ENCODE assay signal across 29 cellular contexts in genomic region chr4:152618971-152619370, GRCh38.
DNase-seq lines count a peak whose midpoint lies in the region; ATAC-seq and TF ChIP-seq lines count a peak whose summit lies in the region.
"Had no signal": no experiment of that assay in that cellular context is flagged by ENCODE, and none has a peak within 500 bp of the region (broad histone marks: within the 10 kb centered on the region; RNA-seq: fewer than 3 reads in every experiment).

No MANE protein-coding gene starts in this region.

- no peaks in the 10 kb centered on the region for H3K27me3 ChIP-seq in H9 (ENCODE audit: insufficient read depth, low read length)
- no peaks in the 10 kb centered on the region for H3K27me3 ChIP-seq in ovary
- H3K27me3 ChIP-seq: BLaER1 treated with 17β-estradiol and CSF1 and Interleukin-3, amounts not matched to agents 10 nM and 100 nM had no signal

- no peak overlapping the region for H2BK20ac ChIP-seq in H9 (ENCODE audit: low read depth, low read length, poor library complexity, severe bottlenecking)

- no peak overlapping the region for H4K5ac ChIP-seq in H9 (ENCODE audit: insufficient read length, low read depth, low read length)

- H3K79me1 ChIP-seq in H9 (ENCODE audit: insufficient read depth, low read depth, low read length, poor library complexity, severe bottlenecking), result no peaks in the 10 kb centered on the region

- intact Hi-C loops in ovary (cut with DNase I), result no loop called here

- H3T11ph ChIP-seq in H9 (ENCODE audit: low read length), result no peak overlapping the region

- H3K56ac ChIP-seq in H9 (ENCODE audit: insufficient read length, low read depth, low read length), result no peak overlapping the region

- TF ChIP-seq EP300 in ovary (IDR thresholded peaks at IDR 0.05), result no peak

- no peaks in the 10 kb centered on the region for H3K79me2 ChIP-seq in H9 (ENCODE audit: insufficient read depth, low read length)

- H3K14ac ChIP-seq in H9 (ENCODE audit: insufficient read depth, low read length), result no peak overlapping the region

- no CpG with 5 or more reads among the region's 4 CpGs for WGBS in H9 (ENCODE audit: extremely low coverage, insufficient read length, low lambda C conversion rate)
- 95 to 97% (median 97%) methylated on average over 4 of the region's 4 CpGs for WGBS in ovary, 3 donors

- H2BK120ac ChIP-seq in H9 (ENCODE audit: low read depth, low read length, poor library complexity, severe bottlenecking), result no peak overlapping the region

- H3K27ac ChIP-seq in H9 (ENCODE audit: insufficient read length, low read depth, low read length) (no peak overlapping the region), ovary (no peak overlapping the region)
- H3K27ac ChIP-seq: A549; BLaER1 treated with 17β-estradiol and CSF1 and Interleukin-3, amounts not matched to agents 10 nM and 100 nM had no signal

- no peak overlapping the region for H4K8ac ChIP-seq in H9 (replicated peaks; ENCODE audit: insufficient read length, low read depth, low read length)

- H3K27me3 Mint-ChIP-seq in H9 (ENCODE audit: low read depth), result no peaks in the 10 kb centered on the region

- no peaks in the 10 kb centered on the region for H3K9me3 Mint-ChIP-seq in H9
- H3K9me3 Mint-ChIP-seq: CD4-positive, alpha-beta T cell; T-helper 1 cell treated with Interleukin-12 subunit alpha and Interleukin-12 subunit beta and Interleukin-4 antibody, amounts not matched to agents 30 μg/mL and 1 μg/mL, for 36 hours had no signal

- H3K4me2 ChIP-seq in H9 (ENCODE audit: insufficient read depth, insufficient read length, low read length), result no peak overlapping the region
- H3K4me2 ChIP-seq: A549; BLaER1 treated with 17β-estradiol and CSF1 and Interleukin-3, amounts not matched to agents 10 nM and 100 nM; SK-N-SH had no signal

- H4K91ac ChIP-seq in H9 (ENCODE audit: insufficient read length, low read depth, low read length), result no peak overlapping the region

- TF ChIP-seq CTCF in H9 (conservative IDR thresholded peaks at IDR 0.05) (no peak), epithelial cell of esophagus (IDR thresholded peaks at IDR 0.05; ENCODE audit: insufficient read depth, low read depth, low read length, missing control alignments) (no peak), ovary (IDR thresholded peaks at IDR 0.05) (no peak)

- H2BK5ac ChIP-seq in H9 (ENCODE audit: insufficient read length, low read length), result no peak overlapping the region

- H2BK15ac ChIP-seq in H9 (ENCODE audit: low read depth, low read length), result no peak overlapping the region

- H3K4me1 Mint-ChIP-seq in H9, result peaks cover 0 to 3% of the 10 kb centered on the region in 2 experiments; a peak in 1 of 4 replicates

- H3K4ac ChIP-seq in H9 (ENCODE audit: low read depth, low read length), result no peak overlapping the region

- H3K18ac ChIP-seq in H9 (ENCODE audit: insufficient read length, low read depth, low read length), result no peak overlapping the region

- H3K4me1 ChIP-seq in H9 (ENCODE audit: insufficient read depth, low read length) (no peaks in the 10 kb centered on the region), ovary (ENCODE audit: insufficient read depth) (no peaks in the 10 kb centered on the region)
- H3K4me1 ChIP-seq: A549 had no signal

- H3K9me3 ChIP-seq in H9 (ENCODE audit: control insufficient read depth, low read depth, low read length) (no peaks in the 10 kb centered on the region), ovary (no peaks in the 10 kb centered on the region)
- H3K9me3 ChIP-seq: A549; BLaER1 treated with 17β-estradiol and CSF1 and Interleukin-3, amounts not matched to agents 10 nM and 100 nM; SK-N-SH had no signal

- no peak overlapping the region for H2AK5ac ChIP-seq in H9 (ENCODE audit: insufficient read length, low read length)

- H3K9ac ChIP-seq in H9 (ENCODE audit: extremely low read depth, insufficient read length, low read length), result peak overlapping the region; percentile 8
- H3K9ac ChIP-seq: BLaER1 treated with 17β-estradiol and CSF1 and Interleukin-3, amounts not matched to agents 10 nM and 100 nM; SK-N-SH had no signal

- H2AFZ ChIP-seq in H9 (ENCODE audit: low read length), result no peak overlapping the region

- no peaks in the 10 kb centered on the region for H3K23me2 ChIP-seq in H9 (ENCODE audit: insufficient read length, low read depth, low read length, poor library complexity, severe bottlenecking)

- H4K20me1 ChIP-seq in H9 (ENCODE audit: control insufficient read depth, insufficient read depth, insufficient read length), result no peaks in the 10 kb centered on the region
- H4K20me1 ChIP-seq: BLaER1 treated with 17β-estradiol and CSF1 and Interleukin-3, amounts not matched to agents 10 nM and 100 nM had no signal

- H3K36me3 Mint-ChIP-seq in H9 (ENCODE audit: insufficient read depth in 1 of 3, low read depth in 3 of 3), result no peaks in the 10 kb centered on the region

- no peaks in the 10 kb centered on the region for H3K36me3 ChIP-seq in ovary
- H3K36me3 ChIP-seq: BLaER1 treated with 17β-estradiol and CSF1 and Interleukin-3, amounts not matched to agents 10 nM and 100 nM had no signal

- no peak for ATAC-seq in GM19467 (IDR thresholded peaks at IDR 0.05; ENCODE audit: unreplicated experiment)
- ATAC-seq: A549 had no signal

- H2BK12ac ChIP-seq in H9 (ENCODE audit: insufficient read length, low read depth, low read length), result no peak overlapping the region

- H3K23ac ChIP-seq in H9 (ENCODE audit: insufficient read length, low read depth, low read length), result no peak overlapping the region

- no peak overlapping the region for H3K4me3 Mint-ChIP-seq in H9
- H3K4me3 Mint-ChIP-seq: CD4-positive, alpha-beta T cell; T-helper 1 cell treated with Interleukin-12 subunit alpha and Interleukin-12 subunit beta and Interleukin-4 antibody, amounts not matched to agents 30 μg/mL and 1 μg/mL, for 36 hours had no signal

- no peak overlapping the region for H3K27ac Mint-ChIP-seq in H9
- H3K27ac Mint-ChIP-seq: CD4-positive, alpha-beta T cell; T-helper 1 cell treated with Interleukin-12 subunit alpha and Interleukin-12 subunit beta and Interleukin-4 antibody, amounts not matched to agents 30 μg/mL and 1 μg/mL, for 36 hours had no signal

- no peak for TF ChIP-seq POLR2A in ovary (IDR thresholded peaks at IDR 0.05)

- DNase-seq in H9 (no peak), HT-29 (ENCODE audit: low spot score) (peak; percentile 19), epithelial cell of esophagus (ENCODE audit: low read depth) (peak; percentile 92), kidney tubule cell (ENCODE audit: low spot score) (peak; percentile 35), NCI-H226 (no peak), ovary (no peak), RKO (ENCODE audit: low spot score) (no peak)
- DNase-seq: AML-193; CD4-positive, alpha-beta T cell; DMS79; EL; GDM1; IMR-90; KG1; MM.1S; NCI-H1436; NCI-H187; NCI-H2081 treated with DMSO at 0.1 percent for 48 hours; NCI-H446; NCI-H524 treated with DMSO at 0.1 percent for 48 hours; NCI-H774; NK-92 treated with Interleukin-12 subunit alpha and Interleukin-12 subunit beta, amount 100 ng/mL, for 24 hours; SIG-M5; SK-N-SH; SW 1271 had no signal

- H3K4me3 ChIP-seq in epithelial cell of esophagus (ENCODE audit: low read length), result no peak overlapping the region
- H3K4me3 ChIP-seq in ovary, result no peak overlapping the region
- H3K4me3 ChIP-seq: A549; BLaER1 treated with 17β-estradiol and CSF1 and Interleukin-3, amounts not matched to agents 10 nM and 100 nM had no signal

Comparison
In these comparisons a context has a peak if more than half of its experiments do, and no peak if none do; other contexts are left out.
1. DNase-seq: peak in HT-29 (single experiment), epithelial cell of esophagus (single experiment) and kidney tubule cell (single experiment); none in H9 (single experiment), NCI-H226 (single experiment), ovary (0 of 5) and RKO (single experiment).